ENCODE assay signal across 19 cellular contexts in the genomic region with DNA sequence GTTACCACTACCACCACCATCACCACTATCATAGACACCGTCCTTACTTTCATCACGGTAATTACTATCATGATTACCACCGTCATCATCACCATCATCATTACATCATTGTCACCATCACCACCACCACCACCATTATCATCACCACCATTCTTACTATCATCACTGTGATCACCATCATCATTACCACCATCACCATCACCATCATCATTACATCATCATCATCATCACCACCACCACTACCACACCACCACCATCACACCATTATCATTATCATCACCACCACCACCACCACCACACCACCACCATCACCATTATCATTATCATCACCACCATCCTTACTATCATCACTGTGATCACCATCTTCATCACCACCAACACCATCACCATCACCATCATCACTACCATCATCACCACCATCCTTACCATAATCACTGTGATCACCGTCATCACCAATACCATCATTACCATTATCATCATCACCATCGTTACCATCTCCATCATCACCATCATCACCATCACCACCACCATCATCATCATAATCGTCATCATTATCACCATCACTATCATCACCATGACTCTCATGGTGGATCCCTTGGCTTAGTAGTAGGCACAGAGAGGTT.
"Had no signal": no experiment of that assay in that cellular context is flagged by ENCODE, and none has a peak within 500 bp of the region (broad histone marks: within the 10 kb centered on the region; RNA-seq: fewer than 3 reads in every experiment).

No MANE protein-coding gene starts in this region.

- H3K4me3 ChIP-seq: neural progenitor cell, upper lobe of left lung had no signal

- H3K4me1 ChIP-seq: neural progenitor cell, parathyroid adenoma, upper lobe of left lung had no signal

- H3K27ac Mint-ChIP-seq: activated CD4-positive, alpha-beta T cell treated with anti-CD3 and anti-CD28 coated beads, Interleukin-2, amount 10 ng/mL, durations not matched to agents 24 days and 14 days; activated CD8-positive, alpha-beta T cell treated with anti-CD3 and anti-CD28 coated beads, Interleukin-2, amount 10 ng/mL, durations not matched to agents 7 days and 5 days; activated naive CD8-positive, alpha-beta T cell treated with anti-CD3 and anti-CD28 coated beads for 36 hours; effector memory CD8-positive, alpha-beta T cell; neural progenitor cell; T-helper 2 cell treated with Interferon-gamma antibody and Interleukin-4, amounts not matched to agents 5 μg/mL and 100 μg/mL, for 36 hours had no signal

- H3K36me3 ChIP-seq: neural progenitor cell, upper lobe of left lung had no signal

- H2AFZ ChIP-seq: neural progenitor cell, parathyroid adenoma had no signal

- H3K27me3 ChIP-seq: neural progenitor cell, upper lobe of left lung had no signal

- H3K36me3 Mint-ChIP-seq: activated naive CD8-positive, alpha-beta T cell treated with anti-CD3 and anti-CD28 coated beads for 36 hours; neural progenitor cell had no signal

- DNase-seq: activated CD4-positive, alpha-beta T cell treated with anti-CD3 and anti-CD28 coated beads, Interleukin-2, amount 10 ng/mL, durations not matched to agents 24 days and 14 days; activated CD4-positive, CD25-positive, alpha-beta regulatory T cell; activated CD8-positive, alpha-beta memory T cell treated with anti-CD3 and anti-CD28 coated beads, Interleukin-2, amount 50 U/mL, for 4 hours; activated CD8-positive, alpha-beta T cell treated with anti-CD3 and anti-CD28 coated beads, Interleukin-2, amount 10 ng/mL, durations not matched to agents 7 days and 5 days; activated naive CD8-positive, alpha-beta T cell treated with anti-CD3 and anti-CD28 coated beads for 36 hours; amygdala; dermis blood vessel endothelial cell; effector memory CD8-positive, alpha-beta T cell; islet precursor cell; midbrain; retina; stimulated activated CD4-positive, alpha-beta T cell treated with anti-CD3 and anti-CD28 coated beads, Interleukin-12 subunit alpha, Interleukin-12 subunit beta, amount 100 ng/mL, for 4 hours; stimulated activated naive CD4-positive, alpha-beta T cell; SW 1271; upper lobe of left lung had no signal

- H3K4me2 ChIP-seq: neural progenitor cell had no signal

- H3K27me3 Mint-ChIP-seq: activated CD4-positive, alpha-beta T cell treated with anti-CD3 and anti-CD28 coated beads, Interleukin-2, amount 10 ng/mL, durations not matched to agents 24 days and 14 days had no signal

- H3K9ac ChIP-seq: neural progenitor cell, parathyroid adenoma had no signal

- H3K9me3 Mint-ChIP-seq: activated CD4-positive, alpha-beta T cell treated with anti-CD3 and anti-CD28 coated beads, Interleukin-2, amount 10 ng/mL, durations not matched to agents 24 days and 14 days; activated naive CD8-positive, alpha-beta T cell treated with anti-CD3 and anti-CD28 coated beads for 36 hours; effector memory CD8-positive, alpha-beta T cell; neural progenitor cell; T-helper 2 cell treated with Interferon-gamma antibody and Interleukin-4, amounts not matched to agents 5 μg/mL and 100 μg/mL, for 36 hours had no signal

- H3K4me3 Mint-ChIP-seq: activated CD4-positive, alpha-beta T cell treated with anti-CD3 and anti-CD28 coated beads, Interleukin-2, amount 10 ng/mL, durations not matched to agents 24 days and 14 days; activated CD8-positive, alpha-beta T cell treated with anti-CD3 and anti-CD28 coated beads, Interleukin-2, amount 10 ng/mL, durations not matched to agents 7 days and 5 days; activated naive CD8-positive, alpha-beta T cell treated with anti-CD3 and anti-CD28 coated beads for 36 hours; effector memory CD8-positive, alpha-beta T cell; neural progenitor cell; T-helper 2 cell treated with Interferon-gamma antibody and Interleukin-4, amounts not matched to agents 5 μg/mL and 100 μg/mL, for 36 hours had no signal

- H3K9me3 ChIP-seq: upper lobe of left lung had no signal

- H3K4me1 Mint-ChIP-seq: activated CD4-positive, alpha-beta T cell treated with anti-CD3 and anti-CD28 coated beads, Interleukin-2, amount 10 ng/mL, durations not matched to agents 24 days and 14 days; activated naive CD8-positive, alpha-beta T cell treated with anti-CD3 and anti-CD28 coated beads for 36 hours had no signal

- H3K27ac ChIP-seq: neural progenitor cell, parathyroid adenoma, upper lobe of left lung had no signal

- ATAC-seq: activated CD8-positive, alpha-beta T cell treated with anti-CD3 and anti-CD28 coated beads, Interleukin-2, amount 10 ng/mL, durations not matched to agents 7 days and 5 days; effector memory CD8-positive, alpha-beta T cell; left lobe of liver had no signal
